Comparison of ENCODE assay signal across 16 cellular contexts in the genomic region with DNA sequence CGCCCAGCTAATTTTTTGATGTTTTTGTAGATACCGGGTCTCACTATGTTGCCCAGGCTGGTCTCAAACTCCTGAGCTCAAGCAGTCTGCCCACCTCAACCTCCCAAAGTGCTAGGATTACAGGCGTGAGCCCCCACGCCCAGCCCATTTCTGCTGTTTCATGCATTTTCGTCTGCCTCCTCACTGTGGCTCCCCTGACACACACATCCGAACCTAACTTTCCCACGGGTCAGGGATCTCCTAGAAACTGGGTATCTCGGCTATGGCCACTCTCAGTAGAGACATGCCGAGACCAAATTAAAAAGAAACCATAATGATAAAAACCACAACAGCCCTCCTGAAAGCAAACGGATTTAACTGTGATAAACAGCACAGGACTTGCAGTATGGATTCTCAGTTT. TPM values are rescaled to one million over a fixed set of nuclear protein-coding genes. Genes with fewer than 3 reads are reported as not detected.
DNase-seq lines count a peak whose midpoint lies in the region; ATAC-seq lines count a peak whose summit lies in the region.
"Not testable (repeated sequence)": the region's sequence is repeated elsewhere in the genome, so short reads cannot be mapped to it uniquely, and the experiment has no call there.
"Had no signal": no experiment of that assay in that cellular context is flagged by ENCODE, and none has a peak within 500 bp of the region (broad histone marks: within the 10 kb centered on the region; RNA-seq: fewer than 3 reads in every experiment).

No MANE protein-coding gene starts in this region.

- not testable (repeated sequence) for H3K4me3 Mint-ChIP-seq in activated CD4-positive, alpha-beta T cell treated with anti-CD3 and anti-CD28 coated beads for 36 hours; activated CD8-positive, alpha-beta memory T cell treated with anti-CD3 and anti-CD28 coated beads, Interleukin-2, amount 10 ng/mL, durations not matched to agents 7 days and 5 days; natural killer cell treated with Interleukin-12 subunit alpha and Interleukin-12 subunit beta and Interleukin-15 and Interleukin-18, amount 100 ng/mL, for 72 hours
- peak overlapping the region in 1 of 2 donors; percentile 19 for H3K4me3 Mint-ChIP-seq in effector memory CD8-positive, alpha-beta T cell

- H3K4me1 Mint-ChIP-seq in activated CD4-positive, alpha-beta T cell treated with anti-CD3 and anti-CD28 coated beads for 36 hours; activated CD8-positive, alpha-beta memory T cell treated with anti-CD3 and anti-CD28 coated beads, Interleukin-2, amount 10 ng/mL, durations not matched to agents 7 days and 5 days; effector memory CD8-positive, alpha-beta T cell (ENCODE audit: low read depth in 2 of 2); natural killer cell treated with Interleukin-12 subunit alpha and Interleukin-12 subunit beta and Interleukin-15 and Interleukin-18, amount 100 ng/mL, for 72 hours (ENCODE audit: low read depth in 2 of 2): not testable (repeated sequence)

- not testable (repeated sequence) for H3K36me3 Mint-ChIP-seq in activated CD4-positive, alpha-beta T cell treated with anti-CD3 and anti-CD28 coated beads for 36 hours (ENCODE audit: low read depth); activated CD8-positive, alpha-beta memory T cell treated with anti-CD3 and anti-CD28 coated beads, Interleukin-2, amount 10 ng/mL, durations not matched to agents 7 days and 5 days; activated naive CD4-positive, alpha-beta T cell treated with anti-CD3 and anti-CD28 coated beads, Interleukin-2, amount 50 U/mL, for 72 hours; effector memory CD8-positive, alpha-beta T cell (ENCODE audit: insufficient read depth); natural killer cell treated with Interleukin-12 subunit alpha and Interleukin-12 subunit beta and Interleukin-15 and Interleukin-18, amount 100 ng/mL, for 72 hours

- DNase-seq in activated CD4-positive, alpha-beta T cell treated with anti-CD3 and anti-CD28 coated beads for 36 hours; activated CD8-positive, alpha-beta memory T cell treated with anti-CD3 and anti-CD28 coated beads, Interleukin-2, amount 10 ng/mL, durations not matched to agents 7 days and 5 days; activated naive CD4-positive, alpha-beta T cell treated with anti-CD3 and anti-CD28 coated beads, Interleukin-2, amount 50 U/mL, for 72 hours (ENCODE audit: low spot score in 2 of 2); effector memory CD8-positive, alpha-beta T cell; natural killer cell treated with Interleukin-12 subunit alpha and Interleukin-12 subunit beta and Interleukin-15 and Interleukin-18, amount 100 ng/mL, for 72 hours (ENCODE audit: low spot score): not testable (repeated sequence)

- not testable (repeated sequence) for H3K9me3 Mint-ChIP-seq in activated CD4-positive, alpha-beta T cell treated with anti-CD3 and anti-CD28 coated beads for 36 hours (ENCODE audit: low read depth); activated CD8-positive, alpha-beta memory T cell treated with anti-CD3 and anti-CD28 coated beads, Interleukin-2, amount 10 ng/mL, durations not matched to agents 7 days and 5 days (ENCODE audit: low read depth); activated naive CD4-positive, alpha-beta T cell treated with anti-CD3 and anti-CD28 coated beads, Interleukin-2, amount 50 U/mL, for 72 hours; effector memory CD8-positive, alpha-beta T cell; natural killer cell treated with Interleukin-12 subunit alpha and Interleukin-12 subunit beta and Interleukin-15 and Interleukin-18, amount 100 ng/mL, for 72 hours

- CTCF ChIA-PET in activated CD4-positive, alpha-beta T cell treated with anti-CD3 and anti-CD28 coated beads for 36 hours (lab: Charles Lee); activated CD8-positive, alpha-beta memory T cell treated with anti-CD3 and anti-CD28 coated beads, Interleukin-2, amount 10 ng/mL, durations not matched to agents 7 days and 5 days (lab: Charles Lee): not testable (repeated sequence)

- intact Hi-C loops in activated CD4-positive, alpha-beta T cell treated with anti-CD3 and anti-CD28 coated beads for 36 hours (cut with DNase I, micrococcal nuclease): not testable (repeated sequence)

- not testable (repeated sequence) for H3K27me3 Mint-ChIP-seq in activated CD4-positive, alpha-beta T cell treated with anti-CD3 and anti-CD28 coated beads for 36 hours; activated CD8-positive, alpha-beta memory T cell treated with anti-CD3 and anti-CD28 coated beads, Interleukin-2, amount 10 ng/mL, durations not matched to agents 7 days and 5 days; effector memory CD8-positive, alpha-beta T cell; natural killer cell treated with Interleukin-12 subunit alpha and Interleukin-12 subunit beta and Interleukin-15 and Interleukin-18, amount 100 ng/mL, for 72 hours

- POLR2A ChIA-PET in activated CD4-positive, alpha-beta T cell treated with anti-CD3 and anti-CD28 coated beads for 36 hours (lab: Charles Lee): not testable (repeated sequence)

- H3K27ac Mint-ChIP-seq in activated CD4-positive, alpha-beta T cell treated with anti-CD3 and anti-CD28 coated beads for 36 hours; activated CD8-positive, alpha-beta memory T cell treated with anti-CD3 and anti-CD28 coated beads, Interleukin-2, amount 10 ng/mL, durations not matched to agents 7 days and 5 days; activated naive CD4-positive, alpha-beta T cell treated with anti-CD3 and anti-CD28 coated beads, Interleukin-2, amount 50 U/mL, for 72 hours; natural killer cell treated with Interleukin-12 subunit alpha and Interleukin-12 subunit beta and Interleukin-15 and Interleukin-18, amount 100 ng/mL, for 72 hours: not testable (repeated sequence)
- peak overlapping the region; percentile 44 to 88 for H3K27ac Mint-ChIP-seq in effector memory CD8-positive, alpha-beta T cell

- ATAC-seq in GM21619 (IDR thresholded peaks at IDR 0.05; ENCODE audit: unreplicated experiment): peak; percentile 23
- ATAC-seq in activated CD4-positive, alpha-beta T cell treated with anti-CD3 and anti-CD28 coated beads for 36 hours: peak; percentile 8
- peak; percentile 20 for ATAC-seq in activated CD8-positive, alpha-beta memory T cell treated with anti-CD3 and anti-CD28 coated beads, Interleukin-2, amount 10 ng/mL, durations not matched to agents 7 days and 5 days
- ATAC-seq in activated naive CD4-positive, alpha-beta T cell treated with anti-CD3 and anti-CD28 coated beads, Interleukin-2, amount 50 U/mL, for 72 hours: peak; percentile 1 to 8
- peak; percentile 8 for ATAC-seq in effector memory CD8-positive, alpha-beta T cell (replicated peaks)
- ATAC-seq in natural killer cell treated with Interleukin-12 subunit alpha and Interleukin-12 subunit beta and Interleukin-15 and Interleukin-18, amount 100 ng/mL, for 72 hours: peak; percentile 2 to 38

RNA-seq across cellular contexts. Expression of a gene that starts 9.3 kb away (rescaled TPM):
- total RNA-seq in activated CD4-positive, alpha-beta T cell treated with anti-CD3 and anti-CD28 coated beads for 36 hours: not detected
- not detected for total RNA-seq in activated CD8-positive, alpha-beta memory T cell treated with anti-CD3 and anti-CD28 coated beads, Interleukin-2, amount 10 ng/mL, durations not matched to agents 7 days and 5 days
- total RNA-seq in activated naive CD4-positive, alpha-beta T cell treated with anti-CD3 and anti-CD28 coated beads, Interleukin-2, amount 50 U/mL, for 72 hours: not detected
- total RNA-seq in natural killer cell treated with Interleukin-12 subunit alpha and Interleukin-12 subunit beta and Interleukin-15 and Interleukin-18, amount 100 ng/mL, for 72 hours: not detected
- total RNA-seq: A172; A673; Calu3; CD4-positive, alpha-beta memory T cell; Daoy; G401; GM23338; H4; H9; HFFc6 had no signal

RNA-seq across cellular contexts. Expression of a gene that starts 28.5 kb away (rescaled TPM):
- not detected for total RNA-seq in activated CD4-positive, alpha-beta T cell treated with anti-CD3 and anti-CD28 coated beads for 36 hours
- not detected for total RNA-seq in activated CD8-positive, alpha-beta memory T cell treated with anti-CD3 and anti-CD28 coated beads, Interleukin-2, amount 10 ng/mL, durations not matched to agents 7 days and 5 days
- not detected for total RNA-seq in activated naive CD4-positive, alpha-beta T cell treated with anti-CD3 and anti-CD28 coated beads, Interleukin-2, amount 50 U/mL, for 72 hours
- not detected for total RNA-seq in natural killer cell treated with Interleukin-12 subunit alpha and Interleukin-12 subunit beta and Interleukin-15 and Interleukin-18, amount 100 ng/mL, for 72 hours
- total RNA-seq: A172; A673; Calu3; CD4-positive, alpha-beta memory T cell; Daoy; G401; GM23338; H4; H9; HFFc6 had no signal

RNA-seq across cellular contexts. Expression of a gene that starts 46.8 kb away (rescaled TPM):
- total RNA-seq in activated CD4-positive, alpha-beta T cell treated with anti-CD3 and anti-CD28 coated beads for 36 hours: not detected
- not detected for total RNA-seq in activated CD8-positive, alpha-beta memory T cell treated with anti-CD3 and anti-CD28 coated beads, Interleukin-2, amount 10 ng/mL, durations not matched to agents 7 days and 5 days
- not detected for total RNA-seq in activated naive CD4-positive, alpha-beta T cell treated with anti-CD3 and anti-CD28 coated beads, Interleukin-2, amount 50 U/mL, for 72 hours
- total RNA-seq in natural killer cell treated with Interleukin-12 subunit alpha and Interleukin-12 subunit beta and Interleukin-15 and Interleukin-18, amount 100 ng/mL, for 72 hours: not detected
- total RNA-seq: A172; A673; Calu3; CD4-positive, alpha-beta memory T cell; Daoy; G401; GM23338; H4; H9; HFFc6 had no signal

RNA-seq across cellular contexts. Expression of a gene that starts 47.5 kb away (rescaled TPM):
- under 1 TPM in 1 of 2 experiments, not detected in 1; 0.23 TPM for total RNA-seq in activated CD4-positive, alpha-beta T cell treated with anti-CD3 and anti-CD28 coated beads for 36 hours
- 1 to 10 TPM in 1 of 2 experiments, under 1 TPM in 1; 0.75 to 1.1 TPM for total RNA-seq in activated CD8-positive, alpha-beta memory T cell treated with anti-CD3 and anti-CD28 coated beads, Interleukin-2, amount 10 ng/mL, durations not matched to agents 7 days and 5 days
- under 1 TPM; 0.48 to 0.56 TPM for total RNA-seq in activated naive CD4-positive, alpha-beta T cell treated with anti-CD3 and anti-CD28 coated beads, Interleukin-2, amount 50 U/mL, for 72 hours
- 1 to 10 TPM; 3.0 to 4.1 TPM for total RNA-seq in natural killer cell treated with Interleukin-12 subunit alpha and Interleukin-12 subunit beta and Interleukin-15 and Interleukin-18, amount 100 ng/mL, for 72 hours
- total RNA-seq: A172, A673, Calu3, G401, GM23338, H9, HFFc6 had no signal
